22 cellular contexts compared by ENCODE assay signal in the genomic region with DNA sequence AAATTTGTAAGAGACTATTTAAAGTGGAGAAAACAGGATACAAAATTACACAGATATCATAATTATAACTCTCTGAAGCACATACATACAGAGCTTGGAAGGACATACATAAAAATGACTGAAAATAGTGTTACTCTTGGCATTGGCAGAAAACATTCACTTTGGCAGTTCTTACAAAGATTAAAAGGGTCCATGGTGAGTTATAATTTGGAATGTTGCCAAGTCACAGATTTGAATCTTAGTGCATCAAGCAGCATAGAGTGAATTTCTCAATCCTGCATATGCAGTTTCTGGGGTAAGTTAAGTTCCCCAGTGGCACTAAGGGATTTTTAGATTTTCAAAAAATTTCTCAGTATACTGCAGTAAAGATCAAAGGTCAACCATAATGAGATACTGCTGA.
"Had no signal": no experiment of that assay in that cellular context is flagged by ENCODE, and none has a peak within 500 bp of the region (broad histone marks: within the 10 kb centered on the region; RNA-seq: fewer than 3 reads in every experiment).

No MANE protein-coding gene starts in this region.

- H3K27ac ChIP-seq: breast epithelium, gastrocnemius medialis, ovary, right lobe of liver, tibial nerve, uterus had no signal

- H3K27ac Mint-ChIP-seq: activated naive CD8-positive, alpha-beta T cell treated with anti-CD3 and anti-CD28 coated beads for 36 hours; dendritic cell treated with granulocyte-macrophage colony-stimulating factor and Interleukin-4, amounts not matched to agents 40 ng/mL and 50 ng/mL, for 4 days; memory B cell; stimulated activated naive CD8-positive, alpha-beta T cell treated with anti-CD3 and anti-CD28 coated beads, Interleukin-15, Interleukin-2, amounts not matched to agents 100 ng/mL and 50 ng/mL, for 24 hours; T-helper 2 cell treated with Interferon-gamma antibody and Interleukin-4, amounts not matched to agents 5 μg/mL and 100 μg/mL, for 36 hours had no signal

- H3K36me3 Mint-ChIP-seq: activated naive CD8-positive, alpha-beta T cell treated with anti-CD3 and anti-CD28 coated beads for 36 hours; memory B cell had no signal

- H3K27me3 Mint-ChIP-seq: dendritic cell treated with granulocyte-macrophage colony-stimulating factor and Interleukin-4, amounts not matched to agents 40 ng/mL and 50 ng/mL, for 4 days had no signal

- H3K27me3 ChIP-seq: breast epithelium, gastrocnemius medialis, heart left ventricle, ovary, right lobe of liver, tibial nerve, uterus had no signal

- H3K9me3 ChIP-seq: breast epithelium, gastrocnemius medialis, heart left ventricle, ovary, right lobe of liver, tibial nerve, uterus had no signal

- H3K4me3 Mint-ChIP-seq: activated naive CD8-positive, alpha-beta T cell treated with anti-CD3 and anti-CD28 coated beads for 36 hours; dendritic cell treated with granulocyte-macrophage colony-stimulating factor and Interleukin-4, amounts not matched to agents 40 ng/mL and 50 ng/mL, for 4 days; immature natural killer cell; memory B cell; stimulated activated naive CD8-positive, alpha-beta T cell treated with anti-CD3 and anti-CD28 coated beads, Interleukin-15, Interleukin-2, amounts not matched to agents 100 ng/mL and 50 ng/mL, for 24 hours; T-helper 2 cell treated with Interferon-gamma antibody and Interleukin-4, amounts not matched to agents 5 μg/mL and 100 μg/mL, for 36 hours had no signal

- H3K4me1 ChIP-seq: breast epithelium, gastrocnemius medialis, right lobe of liver, uterus had no signal

- H3K36me3 ChIP-seq: breast epithelium, gastrocnemius medialis, ovary, right lobe of liver, uterus had no signal

- H3K4me3 ChIP-seq: breast epithelium, gastrocnemius medialis, heart left ventricle, ovary, right lobe of liver, tibial nerve, uterus had no signal

- FAIRE-seq: small intestine, TTC549 had no signal

- H3K9me3 Mint-ChIP-seq: activated naive CD8-positive, alpha-beta T cell treated with anti-CD3 and anti-CD28 coated beads for 36 hours; dendritic cell treated with granulocyte-macrophage colony-stimulating factor and Interleukin-4, amounts not matched to agents 40 ng/mL and 50 ng/mL, for 4 days; memory B cell; stimulated activated naive CD8-positive, alpha-beta T cell treated with anti-CD3 and anti-CD28 coated beads, Interleukin-15, Interleukin-2, amounts not matched to agents 100 ng/mL and 50 ng/mL, for 24 hours; T-helper 2 cell treated with Interferon-gamma antibody and Interleukin-4, amounts not matched to agents 5 μg/mL and 100 μg/mL, for 36 hours had no signal

- H3K4me1 Mint-ChIP-seq: memory B cell had no signal

- DNase-seq: activated CD4-positive, alpha-beta T cell treated with anti-CD3 and anti-CD28 coated beads, Interleukin-2, amount 50 U/mL, for 4 hours; activated naive CD4-positive, alpha-beta T cell; activated naive CD8-positive, alpha-beta T cell treated with anti-CD3 and anti-CD28 coated beads for 36 hours; activated T-cell treated with anti-CD3 and anti-CD28 coated beads for 4 hours; cerebellar nuclear complex; effector memory CD4-positive, alpha-beta T cell; gastrocnemius medialis; heart left ventricle; immature natural killer cell; ovary; right lobe of liver; small intestine; stimulated activated CD4-positive, alpha-beta T cell treated with anti-CD3 and anti-CD28 coated beads, Interleukin-15, amount 100 ng/mL, for 24 hours; stimulated activated CD4-positive, alpha-beta T cell treated with anti-CD3 and anti-CD28 coated beads, Interleukin-2, amount 100 ng/mL, for 48 hours; uterus had no signal
